Comparison of ENCODE assay signal across 10 cellular contexts in genomic region chr2:157246212-157247067, GRCh38. TPM values are rescaled to one million over a fixed set of nuclear protein-coding genes. Genes with fewer than 3 reads are reported as not detected.
DNase-seq lines count a peak whose midpoint lies in the region; ATAC-seq and TF ChIP-seq lines count a peak whose summit lies in the region.
"Had no signal": no experiment of that assay in that cellular context is flagged by ENCODE, and none has a peak within 500 bp of the region (broad histone marks: within the 10 kb centered on the region; RNA-seq: fewer than 3 reads in every experiment).

No MANE protein-coding gene starts in this region.

- no peaks in the 10 kb centered on the region for H3K27me3 ChIP-seq in tibial nerve
- H3K27me3 ChIP-seq: pancreas had no signal

- H3K36me3 ChIP-seq in tibial nerve, result no peaks in the 10 kb centered on the region
- H3K36me3 ChIP-seq: pancreas had no signal

- DNase-seq in GM10248 (ENCODE audit: extremely low spot score) (peak; percentile 50), HT-29 (ENCODE audit: low spot score) (peak; percentile 47), epithelial cell of esophagus (ENCODE audit: low read depth) (peak; percentile 95), HEK293T (ENCODE audit: extremely low spot score) (no peak), SIG-M5 treated with dmso at 0.1 percent for 504 hours (lab: John Stamatoyannopoulos, UW; ENCODE audit: unreplicated experiment) (no peak), tibial nerve (ENCODE audit: low spot score in 2 of 2) (no peak)
- peak; percentile 56 for DNase-seq in stimulated activated CD4-positive, alpha-beta T cell treated with anti-CD3 and anti-CD28 coated beads, Interleukin-1b, Interleukin-23, amount 100 ng/mL, for 48 hours
- DNase-seq: pancreas had no signal

- TF ChIP-seq POLR2A in tibial nerve (IDR thresholded peaks at IDR 0.05), result no peak

- TF ChIP-seq CTCF in GM10248 (IDR thresholded peaks at IDR 0.05; ENCODE audit: control extremely low read depth, extremely low read depth, low read depth, missing control alignments) (no peak), epithelial cell of esophagus (IDR thresholded peaks at IDR 0.05; ENCODE audit: insufficient read depth, low read depth, low read length, missing control alignments) (no peak), tibial nerve (IDR thresholded peaks at IDR 0.05) (no peak)

- 32 to 45% methylated on average over 10 of the region's 10 CpGs for WGBS in tibial nerve, 2 donors

- peaks cover 0 to 10% (median 0%) of the 10 kb centered on the region in 4 donors for H3K4me1 ChIP-seq in tibial nerve
- H3K4me1 ChIP-seq: pancreas had no signal

- CTCF ChIA-PET in GM10248 (lab: Yijun Ruan, JAX) (interaction anchor here (1.0 kb wide), 1 partner anchor 13 kb away, joined by 3 read pairs; no protein-coding TSS in a partner anchor), HEK293T (lab: Yijun Ruan, JAX) (no interaction called here)

- POLR2A ChIA-PET in GM10248 (lab: Yijun Ruan, JAX), result no interaction called here
- POLR2A ChIA-PET in HEK293T (lab: Yijun Ruan, JAX), result no interaction called here

- peak; percentile 94 for ATAC-seq in GM21576 (IDR thresholded peaks at IDR 0.05; ENCODE audit: unreplicated experiment)
- ATAC-seq: Panc1 had no signal

- no peak overlapping the region for H3K4me3 ChIP-seq in epithelial cell of esophagus (ENCODE audit: low read length)
- H3K4me3 ChIP-seq in tibial nerve, result no peak overlapping the region
- H3K4me3 ChIP-seq: pancreas had no signal

- H3K9me3 ChIP-seq in tibial nerve, result no peaks in the 10 kb centered on the region
- H3K9me3 ChIP-seq: pancreas had no signal

- H3K27ac ChIP-seq in tibial nerve, result peak overlapping the region in 1 of 4 donors; percentile 1

- TF ChIP-seq EP300 in tibial nerve (IDR thresholded peaks at IDR 0.05), result no peak

TF ChIP-seq in HEK293T, 16 proteins besides CTCF, POLR2A, EP300 and RAD21:
- TF ChIP-seq PKNOX1 (IDR thresholded peaks at IDR 0.05), result no peak
- TF ChIP-seq ZNF384 (IDR thresholded peaks at IDR 0.05), result no peak
- no peak for TF ChIP-seq ARNT (IDR thresholded peaks at IDR 0.05)
- TF ChIP-seq SP1 (IDR thresholded peaks at IDR 0.05), result no peak
- TF ChIP-seq SUZ12 (IDR thresholded peaks at IDR 0.05), result no peak
- TF ChIP-seq FOXM1 (IDR thresholded peaks at IDR 0.05; ENCODE audit: borderline replicate concordance), result no peak
- no peak for TF ChIP-seq BHLHE40 (IDR thresholded peaks at IDR 0.05; ENCODE audit: borderline replicate concordance)
- no peak for TF ChIP-seq L3MBTL2 (conservative IDR thresholded peaks at IDR 0.05)

RNA-seq across cellular contexts. Expression of gene GALNT5, which starts 11.1 kb away (rescaled TPM):
- total RNA-seq in HT-29 (2014; rRNA removed; shearing (Covaris generic)), result 0.70 and 1.1 TPM in 2 replicates
- under 1 TPM in 3 of 4 donors, not detected in 1; 0.42 to 0.98 (median 0.87) TPM for total RNA-seq in tibial nerve

Comparison
In these comparisons a context has a peak if more than half of its experiments do, and no peak if none do; other contexts are left out.
1. DNase-seq: peak in GM10248 (single experiment), HT-29 (single experiment), epithelial cell of esophagus (single experiment) and stimulated activated CD4-positive, alpha-beta T cell treated with anti-CD3 and anti-CD28 coated beads, Interleukin-1b, Interleukin-23, amount 100 ng/mL, for 48 hours (single experiment); none in HEK293T (single experiment), SIG-M5 treated with dmso at 0.1 percent for 504 hours (single experiment) and tibial nerve (0 of 2).